ENCODE assay signal across 18 cellular contexts in the genomic region with DNA sequence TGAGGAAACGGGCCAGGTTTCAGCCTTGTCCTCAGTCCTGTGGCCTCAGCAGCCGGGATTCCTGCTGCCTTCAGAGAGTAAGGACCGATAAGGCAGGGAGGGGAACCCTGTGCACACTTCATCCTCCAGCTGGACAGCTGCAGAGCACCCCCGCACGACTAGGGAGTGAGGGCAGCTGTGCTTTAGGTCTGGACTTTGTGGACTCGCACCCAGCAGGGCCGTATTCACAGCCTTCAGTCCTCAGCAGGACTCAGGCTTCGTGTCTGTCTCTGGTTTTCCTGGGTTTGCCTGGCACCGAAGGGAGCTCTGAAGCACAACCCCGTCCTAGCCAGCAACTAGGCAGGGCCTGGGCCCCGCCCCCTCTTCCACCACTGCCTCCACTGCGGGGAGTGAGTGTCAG. TPM values are rescaled to one million over a fixed set of nuclear protein-coding genes. Genes with fewer than 3 reads are reported as not detected.
"Had no signal": no experiment of that assay in that cellular context is flagged by ENCODE, and none has a peak within 500 bp of the region (broad histone marks: within the 10 kb centered on the region; RNA-seq: fewer than 3 reads in every experiment).

No MANE protein-coding gene starts in this region.

- H3K27ac Mint-ChIP-seq: activated CD4-positive, alpha-beta memory T cell treated with anti-CD3 and anti-CD28 coated beads, Interleukin-2, amount 10 ng/mL, durations not matched to agents 7 days and 5 days; effector memory CD8-positive, alpha-beta T cell; progenitor cell of endocrine pancreas; stimulated activated naive B cell treated with anti-CD40 and anti-IgM and Interleukin-4, amounts not matched to agents 10 μg/mL and 1 μg/mL and 100 μg/mL, for 72 hours had no signal

- H3K4me1 ChIP-seq: gastroesophageal sphincter had no signal

- H3K9me3 Mint-ChIP-seq: activated CD4-positive, alpha-beta memory T cell treated with anti-CD3 and anti-CD28 coated beads, Interleukin-2, amount 10 ng/mL, durations not matched to agents 7 days and 5 days; effector memory CD8-positive, alpha-beta T cell; stimulated activated naive B cell treated with anti-CD40 and anti-IgM and Interleukin-4, amounts not matched to agents 10 μg/mL and 1 μg/mL and 100 μg/mL, for 72 hours had no signal

- H3K4me1 Mint-ChIP-seq: activated CD4-positive, alpha-beta memory T cell treated with anti-CD3 and anti-CD28 coated beads, Interleukin-2, amount 10 ng/mL, durations not matched to agents 7 days and 5 days had no signal

- DNase-seq: activated CD4-positive, alpha-beta memory T cell treated with anti-CD3 and anti-CD28 coated beads, Interleukin-2, amount 10 ng/mL, durations not matched to agents 7 days and 5 days; activated naive CD4-positive, alpha-beta T cell; effector memory CD8-positive, alpha-beta T cell; hippocampal formation; kidney glomerular epithelial cell; midbrain; naive thymus-derived CD4-positive, alpha-beta T cell; right lobe of liver; stimulated activated CD4-positive, alpha-beta T cell treated with anti-CD3 and anti-CD28 coated beads, Interleukin-2, amount 100 ng/mL, for 24 hours; stimulated activated naive B cell treated with anti-CD40 and anti-IgM and Interleukin-4, amounts not matched to agents 10 μg/mL and 1 μg/mL and 100 μg/mL, for 72 hours; trophoblast cell had no signal

- H3K27me3 Mint-ChIP-seq: activated CD4-positive, alpha-beta memory T cell treated with anti-CD3 and anti-CD28 coated beads, Interleukin-2, amount 10 ng/mL, durations not matched to agents 7 days and 5 days; effector memory CD8-positive, alpha-beta T cell; naive thymus-derived CD4-positive, alpha-beta T cell had no signal

- H3K36me3 ChIP-seq: cardiac muscle cell had no signal

- ATAC-seq: effector memory CD8-positive, alpha-beta T cell; gastroesophageal sphincter; naive thymus-derived CD4-positive, alpha-beta T cell had no signal

- H3K4me3 Mint-ChIP-seq: activated CD4-positive, alpha-beta memory T cell treated with anti-CD3 and anti-CD28 coated beads, Interleukin-2, amount 10 ng/mL, durations not matched to agents 7 days and 5 days; effector memory CD8-positive, alpha-beta T cell; naive thymus-derived CD4-positive, alpha-beta T cell; stimulated activated naive B cell treated with anti-CD40 and anti-IgM and Interleukin-4, amounts not matched to agents 10 μg/mL and 1 μg/mL and 100 μg/mL, for 72 hours had no signal

- H3K4me3 ChIP-seq: cardiac muscle cell, gastroesophageal sphincter, lung, right lobe of liver had no signal

- H3K27me3 ChIP-seq: cardiac muscle cell, gastroesophageal sphincter, right lobe of liver had no signal

- H3K9me3 ChIP-seq: gastroesophageal sphincter, right lobe of liver had no signal

- H3K27ac ChIP-seq: cardiac muscle cell, gastroesophageal sphincter, right lobe of liver had no signal

RNA-seq across cellular contexts. Expression of gene CACNG5, which starts 45.8 kb away (rescaled TPM):
- total RNA-seq: activated CD4-positive, alpha-beta memory T cell treated with anti-CD3 and anti-CD28 coated beads, Interleukin-2, amount 10 ng/mL, durations not matched to agents 7 days and 5 days; astrocyte; cardiac muscle cell; epithelial cell of proximal tubule; gastroesophageal sphincter; lung; naive thymus-derived CD4-positive, alpha-beta T cell; progenitor cell of endocrine pancreas; right lobe of liver; subcutaneous adipose tissue had no signal
